7 cellular contexts compared by ENCODE assay signal in the genomic region with DNA sequence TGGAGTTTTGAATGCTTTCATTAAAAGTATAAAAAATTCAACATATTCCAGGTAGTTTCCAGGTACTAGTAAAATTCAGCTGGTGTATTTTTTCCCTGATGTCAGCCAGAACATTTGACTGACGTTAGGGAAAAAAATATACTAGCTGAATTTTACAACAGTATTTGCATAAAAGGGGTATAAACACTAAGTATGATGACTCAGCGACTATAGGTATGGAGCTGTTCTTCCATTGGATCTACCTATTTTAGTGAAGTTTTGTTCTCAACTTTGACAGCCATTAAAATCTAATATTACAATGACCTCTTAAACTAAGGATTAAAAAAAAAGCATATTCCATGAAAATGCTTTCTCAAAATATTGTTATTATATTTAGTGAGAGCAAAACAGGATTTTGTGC.
"Had no signal": no experiment of that assay in that cellular context is flagged by ENCODE, and none has a peak within 500 bp of the region (broad histone marks: within the 10 kb centered on the region; RNA-seq: fewer than 3 reads in every experiment).

No MANE protein-coding gene starts in this region.

- H3K4me2 ChIP-seq: GM23338 had no signal

- H3K36me3 ChIP-seq: HAP-1 had no signal

- ATAC-seq: GM23338, HCT116 had no signal

- H2AFZ ChIP-seq: GM23338 had no signal

- H3K27ac ChIP-seq: HL-60 had no signal

- H3K4me3 ChIP-seq: GM23338, HAP-1 had no signal

- DNase-seq: H7, HFFc6, KG1 had no signal

- H3K4me1 ChIP-seq: HAP-1 had no signal

- H3K9me3 ChIP-seq: HAP-1 had no signal
